10 cellular contexts compared by ENCODE assay signal in genomic region chr6:142822383-142822782, GRCh38.
DNase-seq lines count a peak whose midpoint lies in the region; ATAC-seq and TF ChIP-seq lines count a peak whose summit lies in the region.
"Had no signal": no experiment of that assay in that cellular context is flagged by ENCODE, and none has a peak within 500 bp of the region (broad histone marks: within the 10 kb centered on the region; RNA-seq: fewer than 3 reads in every experiment).

No MANE protein-coding gene starts in this region.

- H3K4me1 Mint-ChIP-seq in activated naive CD8-positive, alpha-beta T cell (ENCODE audit: low read depth): peaks cover 79% of the 10 kb centered on the region

- peaks cover 16% of the 10 kb centered on the region for H3K36me3 Mint-ChIP-seq in activated naive CD8-positive, alpha-beta T cell

- TF ChIP-seq POLR2A in lower leg skin (IDR thresholded peaks at IDR 0.05): no peak

- 52 to 64% methylated on average over 1 of the region's 1 CpG for WGBS in lower leg skin, 2 donors

- ATAC-seq in GM19452 (IDR thresholded peaks at IDR 0.05; ENCODE audit: unreplicated experiment) (peak; percentile 76), HG03066 (IDR thresholded peaks at IDR 0.05; ENCODE audit: low read depth, unreplicated experiment) (peak; percentile 60), left colon (no peak)

- intact Hi-C loops in left colon (cut with DNase I, micrococcal nuclease) (no loop called here), lower leg skin (cut with DNase I; ENCODE audit: low total_unique reads) (no loop called here)

- peak overlapping the region; percentile 70 for H3K4me3 Mint-ChIP-seq in activated naive CD8-positive, alpha-beta T cell

- H3K4me3 ChIP-seq in GM12865 (ENCODE audit: low read depth, low read length) (no peak overlapping the region), lower leg skin (ENCODE audit: low read depth, poor library complexity, severe bottlenecking) (no peak overlapping the region)
- H3K4me3 ChIP-seq: PC-9 had no signal

- no peaks in the 10 kb centered on the region for H3K27me3 Mint-ChIP-seq in activated naive CD8-positive, alpha-beta T cell

- TF ChIP-seq CTCF in GM12865 (IDR thresholded peaks at IDR 0.05; ENCODE audit: insufficient read depth, low read depth, low read length, missing control alignments) (no peak), lower leg skin (IDR thresholded peaks at IDR 0.05) (no peak)

- H3K27ac Mint-ChIP-seq in activated naive CD8-positive, alpha-beta T cell: peak overlapping the region; percentile 98

- H3K9me3 Mint-ChIP-seq in activated naive CD8-positive, alpha-beta T cell (ENCODE audit: low read depth): no peaks in the 10 kb centered on the region

- DNase-seq in GM12865 (ENCODE audit: low read depth): peak; percentile 77
- no peak for DNase-seq in left colon
- no peak for DNase-seq in RPMI8226
- no peak for DNase-seq in 8988T
- DNase-seq in lower leg skin (ENCODE audit: low spot score in 2 of 2): no peak
- DNase-seq: EL, PC-9 had no signal
